ENCODE assay signal across 1 cellular context in the genomic region with DNA sequence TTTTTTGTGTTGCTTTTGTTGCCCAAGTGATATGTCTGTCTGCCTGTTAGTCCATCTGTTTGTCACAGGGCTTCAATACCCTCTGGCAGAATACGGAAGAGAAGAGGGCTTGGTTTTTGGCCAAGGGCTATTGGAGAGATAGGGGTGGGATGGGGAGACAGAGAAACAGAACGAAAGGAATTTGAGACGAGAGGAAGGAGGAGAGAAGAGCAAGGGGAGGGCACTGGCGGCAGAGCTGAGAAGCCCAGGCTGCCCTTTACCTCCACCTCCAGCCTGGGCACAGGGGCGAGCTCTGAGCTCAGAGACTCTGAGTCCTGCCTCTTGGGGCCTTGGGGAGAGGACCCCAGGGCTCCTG.
TF ChIP-seq lines count a peak whose summit lies in the region.

No MANE protein-coding gene starts in this region.

TF ChIP-seq in H1, 55 proteins besides CTCF, POLR2A, EP300 and RAD21:
- TF ChIP-seq RFX5 (IDR thresholded peaks at IDR 0.05; ENCODE audit: borderline replicate concordance, low read depth, low read length) (no peak), RBBP5 (IDR thresholded peaks at IDR 0.05; ENCODE audit: borderline replicate concordance, low read depth, low read length) (no peak), CBX8 (IDR thresholded peaks at IDR 0.05; ENCODE audit: borderline replicate concordance, low read depth, low read length) (no peak), EGR1 (IDR thresholded peaks at IDR 0.05; ENCODE audit: borderline replicate concordance, low read depth, low read length) (no peak), RXRA (IDR thresholded peaks at IDR 0.05; ENCODE audit: insufficient read depth, low read depth, low read length) (no peak), SRF (IDR thresholded peaks at IDR 0.05; ENCODE audit: low read depth, low read length) (no peak), BACH1 (IDR thresholded peaks at IDR 0.05; ENCODE audit: low read length) (no peak), NANOG (IDR thresholded peaks at IDR 0.05; ENCODE audit: insufficient read depth, low read depth, low read length, poor library complexity, severe bottlenecking) (no peak), SP4 (IDR thresholded peaks at IDR 0.05; ENCODE audit: low read length) (no peak), TAF7 (optimal IDR thresholded peaks at IDR 0.05; ENCODE audit: borderline replicate concordance, low read depth, low read length) (no peak), KDM4A (IDR thresholded peaks at IDR 0.05; ENCODE audit: low read depth, low read length, severe bottlenecking) (no peak), HDAC2 (IDR thresholded peaks at IDR 0.05; ENCODE audit: borderline replicate concordance in 1 of 2, low read depth in 2 of 2, low read length in 2 of 2) (no peak)
- TF ChIP-seq, protein P1, sequence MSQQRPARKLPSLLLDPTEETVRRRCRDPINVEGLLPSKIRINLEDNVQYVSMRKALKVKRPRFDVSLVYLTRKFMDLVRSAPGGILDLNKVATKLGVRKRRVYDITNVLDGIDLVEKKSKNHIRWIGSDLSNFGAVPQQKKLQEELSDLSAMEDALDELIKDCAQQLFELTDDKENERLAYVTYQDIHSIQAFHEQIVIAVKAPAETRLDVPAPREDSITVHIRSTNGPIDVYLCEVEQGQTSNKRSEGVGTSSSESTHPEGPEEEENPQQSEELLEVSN (IDR thresholded peaks at IDR 0.05): no peak
